Comparison of ENCODE assay signal across 8 cellular contexts in genomic region chr20:833450-834150, GRCh38. TPM values are rescaled to one million over a fixed set of nuclear protein-coding genes. Genes with fewer than 3 reads are reported as not detected.
DNase-seq lines count a peak whose midpoint lies in the region; ATAC-seq and TF ChIP-seq lines count a peak whose summit lies in the region.

Gene FAM110A, plus strand, starts transcription at chr20:833715. Its CDS starts 11,090 bp downstream, at chr20:844805.

- ATAC-seq in HG03457 (IDR thresholded peaks at IDR 0.05; ENCODE audit: unreplicated experiment), result peak; percentile 95
- peak; percentile 89 for ATAC-seq in activated CD4-positive, alpha-beta T cell treated with anti-CD3 and anti-CD28 coated beads for 36 hours

- H3K9me3 Mint-ChIP-seq in activated CD4-positive, alpha-beta T cell treated with anti-CD3 and anti-CD28 coated beads for 36 hours (ENCODE audit: low read depth), result peaks cover 2% of the 10 kb centered on the region
- H3K9me3 Mint-ChIP-seq in chondrocyte (ENCODE audit: low read depth), result peaks cover 4% of the 10 kb centered on the region

- H4K20me1 ChIP-seq in BLaER1, result no peaks in the 10 kb centered on the region

- POLR2A ChIA-PET in activated CD4-positive, alpha-beta T cell treated with anti-CD3 and anti-CD28 coated beads for 36 hours (lab: Charles Lee), result interaction anchor here (0.9 to 1.0 kb wide), 2 partner anchors 10 to 72 kb away, joined by 3 to 6 read pairs; no protein-coding TSS in a partner anchor

- intact Hi-C loops in activated CD4-positive, alpha-beta T cell treated with anti-CD3 and anti-CD28 coated beads for 36 hours (cut with DNase I, micrococcal nuclease), result loop anchor here (1.0 to 10.0 kb wide), 14 partner anchors 11 to 831 kb away; partner anchors contain the start of genes CSNK2A1 (in 2 of the 2), PSMF1 (in 2 of the 2), FKBP1A (in 1 of the 2) and NSFL1C (in 1 of the 2)

- H3K9me3 ChIP-seq in BLaER1, result no peaks in the 10 kb centered on the region

- H3K9ac ChIP-seq in BLaER1, result peak within 1 kb of the TSS; percentile 89

- H3K4me3 ChIP-seq in BLaER1, result peak within 1 kb of the TSS; percentile 82

- peak within 1 kb of the TSS; percentile 88 for H3K4me3 Mint-ChIP-seq in activated CD4-positive, alpha-beta T cell treated with anti-CD3 and anti-CD28 coated beads for 36 hours
- peak within 1 kb of the TSS; percentile 78 for H3K4me3 Mint-ChIP-seq in chondrocyte (ENCODE audit: unreplicated experiment)

- no peak for TF ChIP-seq CTCF in chondrocyte (IDR thresholded peaks at IDR 0.05)

- no peaks in the 10 kb centered on the region for H3K27me3 ChIP-seq in BLaER1

- peak within 1 kb of the TSS; percentile 86 for H3K27ac Mint-ChIP-seq in activated CD4-positive, alpha-beta T cell treated with anti-CD3 and anti-CD28 coated beads for 36 hours
- H3K27ac Mint-ChIP-seq in chondrocyte (ENCODE audit: unreplicated experiment), result peak within 1 kb of the TSS; percentile 78

- peaks cover 6% of the 10 kb centered on the region for H3K36me3 Mint-ChIP-seq in activated CD4-positive, alpha-beta T cell treated with anti-CD3 and anti-CD28 coated beads for 36 hours (ENCODE audit: low read depth)
- no peaks in the 10 kb centered on the region for H3K36me3 Mint-ChIP-seq in chondrocyte (ENCODE audit: low read depth)

- H3K36me3 ChIP-seq in BLaER1, result no peaks in the 10 kb centered on the region

- peaks cover 38% of the 10 kb centered on the region for H3K4me1 Mint-ChIP-seq in activated CD4-positive, alpha-beta T cell treated with anti-CD3 and anti-CD28 coated beads for 36 hours
- peaks cover 24% of the 10 kb centered on the region for H3K4me1 Mint-ChIP-seq in chondrocyte (ENCODE audit: low read depth)

- CTCF ChIA-PET in activated CD4-positive, alpha-beta T cell treated with anti-CD3 and anti-CD28 coated beads for 36 hours (lab: Charles Lee), result interaction anchor here (0.6 to 3.4 kb wide), 10 partner anchors 11 to 440 kb away, joined by 3 to 10 read pairs (median 3); no protein-coding TSS in a partner anchor

- peak within 1 kb of the TSS; percentile 94 for H3K27ac ChIP-seq in BLaER1

- no peaks in the 10 kb centered on the region for H3K27me3 Mint-ChIP-seq in activated CD4-positive, alpha-beta T cell treated with anti-CD3 and anti-CD28 coated beads for 36 hours
- no peaks in the 10 kb centered on the region for H3K27me3 Mint-ChIP-seq in chondrocyte (ENCODE audit: low read depth)

- peak within 1 kb of the TSS; percentile 94 for H3K4me2 ChIP-seq in BLaER1

- peaks cover 53% of the 10 kb centered on the region for H3K4me1 ChIP-seq in BLaER1

- DNase-seq in GM19240 (ENCODE audit: insufficient read length, low spot score), result peak; percentile 96
- peak; percentile 97 to 98 for DNase-seq in NCI-H524 (lab: John Stamatoyannopoulos, UW)
- peak; percentile 98 for DNase-seq in activated CD4-positive, alpha-beta T cell treated with anti-CD3 and anti-CD28 coated beads for 36 hours
- peak; percentile 98 for DNase-seq in chondrocyte (ENCODE audit: low spot score)
- DNase-seq in kidney glomerular epithelial cell (lab: John Stamatoyannopoulos, UW), result peak; percentile 87
- DNase-seq in stimulated activated CD4-positive, alpha-beta T cell treated with anti-CD3 and anti-CD28 coated beads, Interleukin-15, amount 100 ng/mL, for 48 hours (ENCODE audit: low read depth in 2 of 2), result peak; percentile 87 to 93

RNA-seq across cellular contexts. Expression of gene FAM110A, which starts in this region (rescaled TPM):
- total RNA-seq in activated CD4-positive, alpha-beta T cell treated with anti-CD3 and anti-CD28 coated beads for 36 hours, result 10 to 100 TPM; 15.5 TPM
- 2.0 to 2.6 TPM (median 2.4 TPM) in 3 replicates for total RNA-seq in chondrocyte

Comparison
In these comparisons a context has a peak if more than half of its experiments do, and no peak if none do; other contexts are left out.
1. Peak in every context shown above with its lines: DNase-seq, ATAC-seq, H3K4me3 ChIP-seq and H3K27ac ChIP-seq.